In genomic region chrX:86805241-86805640, GRCh38 we compare ENCODE assay signal across 21 cellular contexts.
DNase-seq lines count a peak whose midpoint lies in the region; ATAC-seq and TF ChIP-seq lines count a peak whose summit lies in the region.
"Had no signal": no experiment of that assay in that cellular context is flagged by ENCODE, and none has a peak within 500 bp of the region (broad histone marks: within the 10 kb centered on the region; RNA-seq: fewer than 3 reads in every experiment).

No MANE protein-coding gene starts in this region.

- no peaks in the 10 kb centered on the region for H3K36me3 Mint-ChIP-seq in activated T-cell treated with anti-CD3 and anti-CD28 coated beads, Interleukin-2, amount 50 U/mL, for 24 hours (ENCODE audit: low read depth)
- no peaks in the 10 kb centered on the region for H3K36me3 Mint-ChIP-seq in natural killer cell
- H3K36me3 Mint-ChIP-seq: CD4-positive, CD25-positive, alpha-beta regulatory T cell; CD8-positive, alpha-beta T cell had no signal

- no peak overlapping the region for H3K23ac ChIP-seq in mesendoderm (ENCODE audit: low read length)

- H3K27ac ChIP-seq in HUES48 (ENCODE audit: low read depth, low read length): peak overlapping the region; percentile 8
- H3K27ac ChIP-seq in mesendoderm (ENCODE audit: low read depth, low read length): no peak overlapping the region
- no peak overlapping the region for H3K27ac ChIP-seq in spleen
- H3K27ac ChIP-seq: 22Rv1, BLaER1, C4-2B had no signal

- H2BK120ac ChIP-seq in mesendoderm (ENCODE audit: low read depth, low read length): no peak overlapping the region

- no peak overlapping the region for H3K27ac Mint-ChIP-seq in activated T-cell treated with anti-CD3 and anti-CD28 coated beads, Interleukin-2, amount 50 U/mL, for 24 hours
- H3K27ac Mint-ChIP-seq in natural killer cell: no peak overlapping the region
- H3K27ac Mint-ChIP-seq: B cell; CD4-positive, CD25-positive, alpha-beta regulatory T cell; CD8-positive, alpha-beta T cell had no signal

- no peak for TF ChIP-seq POLR2A in spleen (IDR thresholded peaks at IDR 0.05)

- no peak overlapping the region for H3K4me2 ChIP-seq in mesendoderm (ENCODE audit: low read length)
- H3K4me2 ChIP-seq: BLaER1 had no signal

- no peaks in the 10 kb centered on the region for H3K79me2 ChIP-seq in mesendoderm (ENCODE audit: control insufficient read depth, insufficient read depth, low read length)

- whole genome bisulfite sequencing in mesendoderm (ENCODE audit: extremely low coverage, insufficient coverage, low lambda C conversion rate): no CpG with 5 or more reads among the region's 2 CpGs
- WGBS in spleen, 5 donors: 56 to 67% (median 63%) methylated on average over 2 of the region's 2 CpGs

- 0 out of 2 replicates have a peak overlapping the region, but pooled peaks have one; percentile 9 for H3K4me3 ChIP-seq in HUES48 (ENCODE audit: low read depth, low read length)
- H3K4me3 ChIP-seq in NT2/D1 (ENCODE audit: insufficient read length, low read depth): no peak overlapping the region
- no peak overlapping the region for H3K4me3 ChIP-seq in mesendoderm (ENCODE audit: low read length)
- no peak overlapping the region for H3K4me3 ChIP-seq in spleen
- H3K4me3 ChIP-seq: BLaER1, GM12878 had no signal

- H3K56ac ChIP-seq in mesendoderm (ENCODE audit: low read length): no peak overlapping the region

- H4K5ac ChIP-seq in mesendoderm (ENCODE audit: low read length): no peak overlapping the region

- H3K4me1 Mint-ChIP-seq in activated T-cell treated with anti-CD3 and anti-CD28 coated beads, Interleukin-2, amount 50 U/mL, for 24 hours (ENCODE audit: low read depth): no peaks in the 10 kb centered on the region
- no peaks in the 10 kb centered on the region for H3K4me1 Mint-ChIP-seq in natural killer cell
- H3K4me1 Mint-ChIP-seq: B cell; CD4-positive, CD25-positive, alpha-beta regulatory T cell had no signal

- peaks cover 7% of the 10 kb centered on the region for H3K9me3 Mint-ChIP-seq in activated T-cell treated with anti-CD3 and anti-CD28 coated beads, Interleukin-2, amount 50 U/mL, for 24 hours
- peaks cover 0 to 6% of the 10 kb centered on the region in 2 donors for H3K9me3 Mint-ChIP-seq in natural killer cell

- no peaks in the 10 kb centered on the region for H3K79me1 ChIP-seq in mesendoderm (ENCODE audit: low read length)

- ATAC-seq in GM19035 (IDR thresholded peaks at IDR 0.05; ENCODE audit: unreplicated experiment) (no peak), natural killer cell (no peak)
- ATAC-seq: CD8-positive, alpha-beta T cell; GM12878 had no signal

- peaks cover 11% of the 10 kb centered on the region for H3K4me1 ChIP-seq in HUES48 (ENCODE audit: control insufficient read depth, insufficient read depth, low read length)
- peaks cover 2% of the 10 kb centered on the region for H3K4me1 ChIP-seq in NT2/D1 (ENCODE audit: insufficient read depth, insufficient read length)
- no peaks in the 10 kb centered on the region for H3K4me1 ChIP-seq in mesendoderm (ENCODE audit: control insufficient read depth, low read depth, low read length)
- H3K4me1 ChIP-seq in spleen: no peaks in the 10 kb centered on the region
- H3K4me1 ChIP-seq: BLaER1, Caco-2 had no signal

- H3K27me3 ChIP-seq in HUES48 (ENCODE audit: control insufficient read depth, insufficient read depth, low read length) (no peaks in the 10 kb centered on the region), NT2/D1 (ENCODE audit: insufficient read depth, insufficient read length) (no peaks in the 10 kb centered on the region), mesendoderm (ENCODE audit: insufficient read depth, low read length, poor library complexity) (no peaks in the 10 kb centered on the region), spleen (replicated peaks in 1 of 7) (no peaks in the 10 kb centered on the region)

- TF ChIP-seq CTCF in spleen (IDR thresholded peaks at IDR 0.05 in 8 of 11, conservative IDR thresholded peaks at IDR 0.05 in 3 of 11): no peak
- TF ChIP-seq CTCF in natural killer cell (IDR thresholded peaks at IDR 0.05): no peak

- no peaks in the 10 kb centered on the region for H3K36me3 ChIP-seq in HUES48 (ENCODE audit: control insufficient read depth, insufficient read depth, low read length)
- no peaks in the 10 kb centered on the region for H3K36me3 ChIP-seq in NT2/D1 (ENCODE audit: insufficient read depth, insufficient read length, low read length)
- H3K36me3 ChIP-seq in mesendoderm (ENCODE audit: control insufficient read depth, insufficient read depth, low read length): no peaks in the 10 kb centered on the region
- H3K36me3 ChIP-seq in spleen: no peaks in the 10 kb centered on the region
- H3K36me3 ChIP-seq: BLaER1 had no signal

- no peak overlapping the region for H3K4me3 Mint-ChIP-seq in activated T-cell treated with anti-CD3 and anti-CD28 coated beads, Interleukin-2, amount 50 U/mL, for 24 hours
- H3K4me3 Mint-ChIP-seq in natural killer cell: no peak overlapping the region
- H3K4me3 Mint-ChIP-seq: B cell; CD4-positive, CD25-positive, alpha-beta regulatory T cell; CD8-positive, alpha-beta T cell had no signal

- DNase-seq in ELF-1 (ENCODE audit: low read depth, low spot score): peak; percentile 64
- peak; percentile 58 for DNase-seq in NT2/D1 (ENCODE audit: low read depth, low spot score)
- peak; percentile 1 for DNase-seq in mesendoderm
- no peak for DNase-seq in spleen
- no peak for DNase-seq in activated T-cell treated with anti-CD3 and anti-CD28 coated beads, Interleukin-2, amount 50 U/mL, for 24 hours
- DNase-seq in natural killer cell: no peak
- DNase-seq: Caco-2; CD4-positive, CD25-positive, alpha-beta regulatory T cell; CD8-positive, alpha-beta T cell; DMS153; DND-41; GDM1; GOT3; HCEC 1CT had no signal

- H2AK5ac ChIP-seq in mesendoderm (ENCODE audit: low read length): no peak overlapping the region

- intact Hi-C loops in spleen (cut with DNase I; ENCODE audit: low total_unique reads): no loop called here
- intact Hi-C loops in natural killer cell (cut with micrococcal nuclease): no loop called here

- no peak overlapping the region for H4K8ac ChIP-seq in mesendoderm (ENCODE audit: low read depth, low read length)

- H3K9me3 ChIP-seq in HUES48 (ENCODE audit: control insufficient read depth, insufficient read depth, low read length) (peaks cover 13% of the 10 kb centered on the region), NT2/D1 (ENCODE audit: insufficient read depth, low read length) (peaks cover 20% of the 10 kb centered on the region), spleen (peaks cover 0 to 17% (median 0%) of the 10 kb centered on the region in 8 donors)
- H3K9me3 ChIP-seq: Caco-2 had no signal

- H3K9ac ChIP-seq in HUES48 (ENCODE audit: low read depth, low read length): no peak overlapping the region
- no peak overlapping the region for H3K9ac ChIP-seq in NT2/D1 (ENCODE audit: insufficient read length, low read depth)
- H3K9ac ChIP-seq in mesendoderm (ENCODE audit: low read length): no peak overlapping the region
- H3K9ac ChIP-seq: BLaER1 had no signal

- no peaks in the 10 kb centered on the region for H3K27me3 Mint-ChIP-seq in activated T-cell treated with anti-CD3 and anti-CD28 coated beads, Interleukin-2, amount 50 U/mL, for 24 hours
- no peaks in the 10 kb centered on the region for H3K27me3 Mint-ChIP-seq in natural killer cell (ENCODE audit: low read depth in 2 of 2)
- H3K27me3 Mint-ChIP-seq: B cell; CD4-positive, CD25-positive, alpha-beta regulatory T cell had no signal

- no peak overlapping the region for H2BK5ac ChIP-seq in mesendoderm (ENCODE audit: low read length)

- H3K18ac ChIP-seq in mesendoderm (ENCODE audit: low read length): no peak overlapping the region

- no peak overlapping the region for H2BK15ac ChIP-seq in mesendoderm (replicated peaks; ENCODE audit: low read depth)

- no peak overlapping the region for H3K4ac ChIP-seq in mesendoderm (ENCODE audit: low read depth, low read length)

Comparison
In these comparisons a context has a peak if more than half of its experiments do, and no peak if none do; other contexts are left out.
1. DNase-seq: peak in ELF-1 (single experiment), NT2/D1 (single experiment) and mesendoderm (single experiment); none in spleen (single experiment), activated T-cell treated with anti-CD3 and anti-CD28 coated beads, Interleukin-2, amount 50 U/mL, for 24 hours (single experiment) and natural killer cell (single experiment).